ENCODE assay signal across 8 cellular contexts in the genomic region with DNA sequence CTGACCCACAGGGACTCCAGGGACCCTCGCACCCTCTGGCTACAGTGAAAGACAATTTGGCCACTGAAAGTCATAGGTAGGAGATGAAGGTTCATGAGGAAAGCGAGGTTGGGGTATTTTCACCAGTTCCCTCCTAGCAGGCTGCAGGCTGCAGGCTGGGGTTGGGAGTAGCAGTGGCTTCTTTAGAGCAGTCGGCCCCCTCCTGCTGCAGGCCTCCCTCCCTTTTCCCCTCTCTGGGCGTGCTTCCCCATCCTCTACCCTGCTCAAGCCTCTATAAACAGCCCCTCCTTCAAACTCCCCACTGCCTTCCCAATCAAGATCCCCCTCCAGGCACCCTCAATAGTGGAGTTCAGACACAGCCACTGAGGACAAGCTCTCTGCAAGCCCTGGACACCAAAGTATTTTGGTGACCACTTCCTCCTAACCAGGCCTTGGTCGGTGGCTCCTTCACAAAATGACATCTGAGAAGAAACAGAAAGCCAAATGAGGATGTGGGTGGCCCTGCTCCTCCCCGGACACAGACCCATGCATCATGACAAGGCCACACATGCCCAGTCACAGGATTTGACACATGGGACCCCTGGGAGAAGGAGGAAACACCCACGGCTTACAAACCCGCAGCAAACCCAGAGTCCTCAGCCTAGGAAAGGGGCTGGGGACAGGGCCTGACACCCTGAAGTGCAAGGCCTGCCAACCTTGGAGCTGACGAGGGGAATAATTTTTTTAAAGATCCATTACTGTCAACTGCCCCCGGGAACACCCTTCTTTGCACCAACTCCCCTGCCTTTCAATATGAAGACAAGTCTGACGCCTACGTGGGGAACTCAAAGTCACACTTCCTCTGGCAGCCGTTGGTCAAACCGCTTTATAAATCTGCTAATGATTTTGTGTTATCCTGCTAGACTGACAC. TPM values are rescaled to one million over a fixed set of nuclear protein-coding genes. Genes with fewer than 3 reads are reported as not detected.
A peak's percentile ranks its signal among the peaks of the same experiment; 100 is the strongest.
DNase-seq lines count a peak whose midpoint lies in the region; ATAC-seq, FAIRE-seq and TF ChIP-seq lines count a peak whose summit lies in the region.

No MANE protein-coding gene starts in this region.

- no peak overlapping the region for H3K4me3 ChIP-seq in lung

- no peaks in the 10 kb centered on the region for H3K4me1 ChIP-seq in lung (ENCODE audit: control insufficient read depth in 2 of 2, insufficient read depth in 2 of 2, low read length in 2 of 2)

- no peak for FAIRE-seq in H54 (lab: Jason Lieb, UNC)

- no peak for TF ChIP-seq POLR2A in H54 (IDR thresholded peaks at IDR 0.05; ENCODE audit: low read depth, low read length)

- TF ChIP-seq CTCF in lung (IDR thresholded peaks at IDR 0.05; ENCODE audit: control extremely low read depth, extremely low read depth): no peak

- ATAC-seq in GM18511 (IDR thresholded peaks at IDR 0.05; ENCODE audit: unreplicated experiment): peak; percentile 79
- peak; percentile 67 for ATAC-seq in HG02642 (IDR thresholded peaks at IDR 0.05; ENCODE audit: poor library complexity, unreplicated experiment)
- peak; percentile 72 for ATAC-seq in lung (ENCODE audit: insufficient read depth, low FRiP score)

- DNase-seq in SIG-M5 (lab: John Stamatoyannopoulos, UW): peak; percentile 76
- peak; percentile 57 for DNase-seq in lung (ENCODE audit: low spot score)
- no peak for DNase-seq in NCI-H2227 (lab: John Stamatoyannopoulos, UW; ENCODE audit: unreplicated experiment)
- no peak for DNase-seq in T-helper 9 cell
- DNase-seq in H54 (ENCODE audit: insufficient read length, low spot score): no peak
- DNase-seq in SW 1271 (lab: John Stamatoyannopoulos, UW): no peak

- no peaks in the 10 kb centered on the region for H3K36me3 ChIP-seq in lung (ENCODE audit: control insufficient read depth in 2 of 2, insufficient read depth in 2 of 2, low read length in 2 of 2)

- no peaks in the 10 kb centered on the region for H3K9me3 ChIP-seq in lung (ENCODE audit: control insufficient read depth in 2 of 2, insufficient read depth in 1 of 2, low read length in 1 of 2)

- no peaks in the 10 kb centered on the region for H3K27me3 ChIP-seq in lung (ENCODE audit: control insufficient read depth, insufficient read depth)

- 22 to 40% methylated on average over 14 of the region's 14 CpGs for WGBS in lung, 2 donors

- peak overlapping the region in 1 of 2 donors; percentile 64 for H3K27ac ChIP-seq in lung (ENCODE audit: low read depth in 1 of 2, low read length in 1 of 2)

RNA-seq across cellular contexts. Expression of a gene that starts 41.6 kb away (rescaled TPM):
- 100 to 1,000 TPM in 1 of 2 donors, 10 to 100 TPM in 1; 41.1 to 112 TPM for total RNA-seq in lung
- polyA plus RNA-seq in lung: 10 to 100 TPM in 1 of 2 donors, 1 to 10 TPM in 1; 9.0 to 51.1 TPM

Comparison
In these comparisons a context has a peak if more than half of its experiments do, and no peak if none do; other contexts are left out.
1. DNase-seq: peak in SIG-M5 (single experiment) and lung (single experiment); none in NCI-H2227 (single experiment), T-helper 9 cell (single experiment), H54 (single experiment) and SW 1271 (0 of 2).
2. Peak in every context shown above with its lines, with median percentiles within 50 percentile points of each other: ATAC-seq.